10 cellular contexts compared by ENCODE assay signal in genomic region chr2:230797515-230798495, GRCh38.
DNase-seq lines count a peak whose midpoint lies in the region; TF ChIP-seq lines count a peak whose summit lies in the region.
"Had no signal": no experiment of that assay in that cellular context is flagged by ENCODE, and none has a peak within 500 bp of the region (broad histone marks: within the 10 kb centered on the region; RNA-seq: fewer than 3 reads in every experiment).

No MANE protein-coding gene starts in this region.

- H3K36me3 ChIP-seq in esophagus muscularis mucosa (peaks cover 0 to 40% (median 27%) of the 10 kb centered on the region in 4 donors), HAP-1 (replicated peaks) (peaks cover 11% of the 10 kb centered on the region)

- peak overlapping the region; percentile 82 for H3K27ac Mint-ChIP-seq in activated naive CD4-positive, alpha-beta T cell treated with anti-CD3 and anti-CD28 coated beads, Interleukin-2, amount 10 ng/mL, durations not matched to agents 7 days and 5 days
- no peak overlapping the region for H3K27ac Mint-ChIP-seq in chondrocyte (ENCODE audit: unreplicated experiment)
- H3K27ac Mint-ChIP-seq: activated T-cell treated with anti-CD3 and anti-CD28 coated beads, Interleukin-2, amount 50 U/mL, for 24 hours had no signal

- CTCF ChIA-PET in activated naive CD4-positive, alpha-beta T cell treated with anti-CD3 and anti-CD28 coated beads, Interleukin-2, amount 10 ng/mL, durations not matched to agents 7 days and 5 days (lab: Charles Lee), result interaction anchor here (0.5 to 2.5 kb wide), 33 partner anchors 8 to 789 kb away, joined by 3 to 22 read pairs (median 5); no protein-coding TSS in a partner anchor

- peak overlapping the region in 3 of 4 donors; percentile 5 to 49 (median 49) for H3K27ac ChIP-seq in esophagus muscularis mucosa (replicated peaks in 1 of 4)

- no peak for TF ChIP-seq CTCF in esophagus muscularis mucosa (IDR thresholded peaks at IDR 0.05)
- TF ChIP-seq CTCF in chondrocyte (IDR thresholded peaks at IDR 0.05), result no peak

- intact Hi-C loops in esophagus muscularis mucosa (cut with DNase I), result loop anchor here (2.0 to 10.0 kb wide), 3 partner anchors 41 to 383 kb away; partner anchors contain the start of genes CAB39 and SP100

- peaks cover 63% of the 10 kb centered on the region for H3K36me3 Mint-ChIP-seq in activated naive CD4-positive, alpha-beta T cell treated with anti-CD3 and anti-CD28 coated beads, Interleukin-2, amount 10 ng/mL, durations not matched to agents 7 days and 5 days
- H3K36me3 Mint-ChIP-seq in chondrocyte (ENCODE audit: low read depth), result peaks cover 16% of the 10 kb centered on the region

- H3K27me3 Mint-ChIP-seq in activated naive CD4-positive, alpha-beta T cell treated with anti-CD3 and anti-CD28 coated beads, Interleukin-2, amount 10 ng/mL, durations not matched to agents 7 days and 5 days, result no peaks in the 10 kb centered on the region
- no peaks in the 10 kb centered on the region for H3K27me3 Mint-ChIP-seq in chondrocyte (ENCODE audit: low read depth)
- H3K27me3 Mint-ChIP-seq: activated T-cell treated with anti-CD3 and anti-CD28 coated beads, Interleukin-2, amount 50 U/mL, for 24 hours had no signal

- no peak for TF ChIP-seq POLR2A in esophagus muscularis mucosa (IDR thresholded peaks at IDR 0.05; ENCODE audit: low read depth)

- peaks cover 26% of the 10 kb centered on the region for H3K4me1 Mint-ChIP-seq in activated naive CD4-positive, alpha-beta T cell treated with anti-CD3 and anti-CD28 coated beads, Interleukin-2, amount 10 ng/mL, durations not matched to agents 7 days and 5 days
- H3K4me1 Mint-ChIP-seq in chondrocyte (ENCODE audit: low read depth), result peaks cover 29% of the 10 kb centered on the region

- no peak for DNase-seq in activated naive CD4-positive, alpha-beta T cell treated with anti-CD3 and anti-CD28 coated beads, Interleukin-2, amount 10 ng/mL, durations not matched to agents 7 days and 5 days
- no peak for DNase-seq in activated naive CD4-positive, alpha-beta T cell treated with Interleukin-2 at 50 U/mL for 16 hours
- DNase-seq in NOMO-1 treated with DMSO at 0.1 percent for 48 hours (lab: John Stamatoyannopoulos, UW; ENCODE audit: unreplicated experiment) (peak; percentile 75), esophagus muscularis mucosa (ENCODE audit: extremely low spot score) (no peak), chondrocyte (ENCODE audit: low spot score) (no peak), HAP-1 (ENCODE audit: low spot score in 2 of 2) (no peak), COR-L47 (lab: John Stamatoyannopoulos, UW) (no peak)
- DNase-seq in stimulated activated CD8-positive, alpha-beta memory T cell treated with anti-CD3 and anti-CD28 coated beads, Interleukin-4, amount 100 ng/mL, for 48 hours, result peak; percentile 37
- DNase-seq: activated T-cell treated with anti-CD3 and anti-CD28 coated beads, Interleukin-2, amount 50 U/mL, for 24 hours; GOT3 had no signal

- H3K4me1 ChIP-seq in esophagus muscularis mucosa, result peaks cover 45 to 65% (median 56%) of the 10 kb centered on the region in 4 donors
- H3K4me1 ChIP-seq in HAP-1, result no peaks in the 10 kb centered on the region; the same call in 1 of the 2 replicates

- H3K4me3 ChIP-seq in esophagus muscularis mucosa (no peak overlapping the region), HAP-1 (no peak overlapping the region)

- H3K4me3 Mint-ChIP-seq in activated naive CD4-positive, alpha-beta T cell treated with anti-CD3 and anti-CD28 coated beads, Interleukin-2, amount 10 ng/mL, durations not matched to agents 7 days and 5 days, result no peak overlapping the region
- no peak overlapping the region for H3K4me3 Mint-ChIP-seq in chondrocyte (ENCODE audit: unreplicated experiment)
- H3K4me3 Mint-ChIP-seq: activated T-cell treated with anti-CD3 and anti-CD28 coated beads, Interleukin-2, amount 50 U/mL, for 24 hours had no signal

- in situ Hi-C loops in HAP-1 (cut with MboI; ENCODE audit: low sequenced_read_pairs), result no loop called here

- WGBS in esophagus muscularis mucosa, result 71% methylated on average over 8 of the region's 8 CpGs

- peaks cover 7% of the 10 kb centered on the region for H3K9me3 Mint-ChIP-seq in activated naive CD4-positive, alpha-beta T cell treated with anti-CD3 and anti-CD28 coated beads, Interleukin-2, amount 10 ng/mL, durations not matched to agents 7 days and 5 days
- no peaks in the 10 kb centered on the region for H3K9me3 Mint-ChIP-seq in chondrocyte (ENCODE audit: low read depth)

- H3K27me3 ChIP-seq in esophagus muscularis mucosa (no peaks in the 10 kb centered on the region), HAP-1 (ENCODE audit: low read depth) (no peaks in the 10 kb centered on the region)

- no peak for TF ChIP-seq EP300 in esophagus muscularis mucosa (IDR thresholded peaks at IDR 0.05)

- H3K9me3 ChIP-seq in esophagus muscularis mucosa (no peaks in the 10 kb centered on the region), HAP-1 (no peaks in the 10 kb centered on the region)

Comparison
In these comparisons a context has a peak if more than half of its experiments do, and no peak if none do; other contexts are left out.
1. DNase-seq: peak in NOMO-1 treated with DMSO at 0.1 percent for 48 hours (single experiment) and stimulated activated CD8-positive, alpha-beta memory T cell treated with anti-CD3 and anti-CD28 coated beads, Interleukin-4, amount 100 ng/mL, for 48 hours (single experiment); none in activated naive CD4-positive, alpha-beta T cell treated with anti-CD3 and anti-CD28 coated beads, Interleukin-2, amount 10 ng/mL, durations not matched to agents 7 days and 5 days (single experiment), activated naive CD4-positive, alpha-beta T cell treated with Interleukin-2 at 50 U/mL for 16 hours (single experiment), esophagus muscularis mucosa (single experiment), chondrocyte (single experiment), HAP-1 (0 of 2) and COR-L47 (single experiment).